11 cellular contexts compared by ENCODE assay signal in the genomic region with DNA sequence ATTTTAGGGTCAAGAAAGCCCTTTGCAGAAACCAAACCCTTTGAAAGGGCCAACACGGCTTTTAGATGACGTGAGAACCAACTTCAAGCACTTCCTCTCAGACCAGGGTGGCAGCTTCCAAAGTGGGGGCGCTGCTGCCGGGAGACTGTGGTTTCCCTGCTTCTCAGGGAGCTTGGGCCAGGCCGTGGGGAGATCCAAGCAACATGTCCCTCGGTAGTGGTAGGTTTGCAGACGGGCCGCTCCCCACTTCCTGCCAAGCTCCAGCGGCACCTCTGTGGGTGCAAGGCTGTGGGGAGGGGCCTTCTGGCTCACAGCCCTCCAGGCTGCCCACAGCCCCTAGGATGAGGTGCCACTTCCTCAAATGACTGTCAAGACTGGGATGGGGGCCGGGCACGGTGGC.
DNase-seq lines count a peak whose midpoint lies in the region; ATAC-seq and TF ChIP-seq lines count a peak whose summit lies in the region.
"Had no signal": no experiment of that assay in that cellular context is flagged by ENCODE, and none has a peak within 500 bp of the region (broad histone marks: within the 10 kb centered on the region; RNA-seq: fewer than 3 reads in every experiment).

No MANE protein-coding gene starts in this region.

- H3K4me1 ChIP-seq in upper lobe of left lung (peaks cover 22 to 32% (median 28%) of the 10 kb centered on the region in 4 donors), ovary (ENCODE audit: insufficient read depth) (peaks cover 7% of the 10 kb centered on the region)
- H3K4me1 ChIP-seq: HAP-1 had no signal

- peak overlapping the region; percentile 74 to 76 for H3K4me3 Mint-ChIP-seq in effector memory CD8-positive, alpha-beta T cell
- H3K4me3 Mint-ChIP-seq in mesothelial cell of epicardium: no peak overlapping the region

- no peak for TF ChIP-seq EP300 in upper lobe of left lung (IDR thresholded peaks at IDR 0.05)
- TF ChIP-seq EP300 in ovary (IDR thresholded peaks at IDR 0.05): no peak

- H3K9me3 ChIP-seq in upper lobe of left lung: no peaks in the 10 kb centered on the region
- H3K9me3 ChIP-seq in ovary: no peaks in the 10 kb centered on the region
- H3K9me3 ChIP-seq: HAP-1 had no signal

- TF ChIP-seq POLR2A in upper lobe of left lung (IDR thresholded peaks at IDR 0.05) (no peak), ovary (IDR thresholded peaks at IDR 0.05) (no peak)

- H3K4me1 Mint-ChIP-seq in effector memory CD8-positive, alpha-beta T cell (ENCODE audit: low read depth in 2 of 2): peaks cover 45 to 57% of the 10 kb centered on the region in 2 donors
- H3K4me1 Mint-ChIP-seq in mesothelial cell of epicardium: peaks cover 6% of the 10 kb centered on the region

- intact Hi-C loops in ovary (cut with DNase I): no loop called here

- DNase-seq in activated T-cell treated with anti-CD3 and anti-CD28 coated beads for 1 hour (ENCODE audit: low read depth): peak; percentile 14
- DNase-seq in activated T-cell treated with anti-CD3 and anti-CD28 coated beads for 4 hours: no peak
- DNase-seq in activated CD4-positive, alpha-beta T cell treated with anti-CD3 and anti-CD28 coated beads, Interleukin-2, amount 50 U/mL, for 1 hour: peak; percentile 16
- peak; percentile 69 to 71 (median 70) for DNase-seq in effector memory CD8-positive, alpha-beta T cell
- DNase-seq in upper lobe of left lung: peak in 1 of 2 donors; percentile 56
- no peak for DNase-seq in mesothelial cell of epicardium (ENCODE audit: low spot score in 2 of 2, unreplicated experiment in 2 of 2)
- DNase-seq in anterior cingulate cortex (lab: John Stamatoyannopoulos, UW): no peak
- no peak for DNase-seq in ovary
- DNase-seq: ACHN, NCI-H2171 treated with DMSO at 0.1 percent for 48 hours had no signal

- H3K4me3 ChIP-seq in upper lobe of left lung (no peak overlapping the region), ovary (no peak overlapping the region)
- H3K4me3 ChIP-seq: HAP-1 had no signal

- peak overlapping the region; percentile 94 for H3K27ac Mint-ChIP-seq in effector memory CD8-positive, alpha-beta T cell
- no peak overlapping the region for H3K27ac Mint-ChIP-seq in mesothelial cell of epicardium

- 58 to 60% methylated on average over 2 to 11 of the region's 11 CpGs for WGBS in upper lobe of left lung, 2 donors
- 84 to 86% (median 86%) methylated on average over 11 of the region's 11 CpGs for WGBS in ovary, 3 donors

- H3K27me3 Mint-ChIP-seq in effector memory CD8-positive, alpha-beta T cell: no peaks in the 10 kb centered on the region
- H3K27me3 Mint-ChIP-seq in mesothelial cell of epicardium (ENCODE audit: low read depth): no peaks in the 10 kb centered on the region

- peak; percentile 83 for ATAC-seq in effector memory CD8-positive, alpha-beta T cell (replicated peaks)
- ATAC-seq in upper lobe of left lung (ENCODE audit: low FRiP score in 2 of 2): peak in 1 of 2 donors; percentile 8

- peaks cover 55% of the 10 kb centered on the region for H3K36me3 Mint-ChIP-seq in effector memory CD8-positive, alpha-beta T cell (ENCODE audit: insufficient read depth)
- H3K36me3 Mint-ChIP-seq in mesothelial cell of epicardium: no peaks in the 10 kb centered on the region

- H3K27me3 ChIP-seq in upper lobe of left lung (no peaks in the 10 kb centered on the region), ovary (no peaks in the 10 kb centered on the region)

- H3K27ac ChIP-seq in upper lobe of left lung (peak overlapping the region in 3 of 4 donors; percentile 21 to 61 (median 22)), ovary (no peak overlapping the region)

- TF ChIP-seq CTCF in upper lobe of left lung (IDR thresholded peaks at IDR 0.05): no peak
- no peak for TF ChIP-seq CTCF in mesothelial cell of epicardium (IDR thresholded peaks at IDR 0.05; ENCODE audit: unreplicated experiment)
- no peak for TF ChIP-seq CTCF in ovary (IDR thresholded peaks at IDR 0.05)

- no peaks in the 10 kb centered on the region for H3K9me3 Mint-ChIP-seq in effector memory CD8-positive, alpha-beta T cell
- H3K9me3 Mint-ChIP-seq in mesothelial cell of epicardium: no peaks in the 10 kb centered on the region

- peaks cover 0 to 5% (median 0%) of the 10 kb centered on the region in 4 donors for H3K36me3 ChIP-seq in upper lobe of left lung
- no peaks in the 10 kb centered on the region for H3K36me3 ChIP-seq in ovary
- H3K36me3 ChIP-seq: HAP-1 had no signal

Comparison
In these comparisons a context has a peak if more than half of its experiments do, and no peak if none do; other contexts are left out.
1. DNase-seq: peak in activated T-cell treated with anti-CD3 and anti-CD28 coated beads for 1 hour (single experiment), activated CD4-positive, alpha-beta T cell treated with anti-CD3 and anti-CD28 coated beads, Interleukin-2, amount 50 U/mL, for 1 hour (single experiment) and effector memory CD8-positive, alpha-beta T cell (3 of 3); none in activated T-cell treated with anti-CD3 and anti-CD28 coated beads for 4 hours (single experiment), mesothelial cell of epicardium (0 of 2), anterior cingulate cortex (0 of 58) and ovary (0 of 5).
2. H3K27ac ChIP-seq: peak in upper lobe of left lung (3 of 4); none in ovary (0 of 2).